ENCODE assay signal across 17 cellular contexts in genomic region chr10:87019504-87019903, GRCh38. TPM values are rescaled to one million over a fixed set of nuclear protein-coding genes. Genes with fewer than 3 reads are reported as not detected.
"Had no signal": no experiment of that assay in that cellular context is flagged by ENCODE, and none has a peak within 500 bp of the region (broad histone marks: within the 10 kb centered on the region; RNA-seq: fewer than 3 reads in every experiment).

No MANE protein-coding gene starts in this region.

RNA-seq across cellular contexts. Expression of gene FAM25A, which starts 0.6 kb away (rescaled TPM):
- total RNA-seq: activated CD4-positive, alpha-beta memory T cell treated with anti-CD3 and anti-CD28 coated beads, Interleukin-2, amount 10 ng/mL, durations not matched to agents 7 days and 5 days; activated CD4-positive, alpha-beta T cell treated with anti-CD3 and anti-CD28 coated beads, Interleukin-2, amount 10 ng/mL, durations not matched to agents 7 days and 5 days; activated naive CD4-positive, alpha-beta T cell treated with anti-CD3 and anti-CD28 coated beads, Interleukin-2, amount 50 U/mL, for 72 hours; activated naive CD8-positive, alpha-beta T cell treated with anti-CD3 and anti-CD28 coated beads, Interleukin-2, amount 10 ng/mL, durations not matched to agents 7 days and 5 days; activated T-cell treated with anti-CD3 and anti-CD28 coated beads, Interleukin-2, amount 50 U/mL, for 72 hours; ascending aorta; breast epithelium; cardiac septum; cerebellum; endodermal cell; esophagus muscularis mucosa; fibroblast of lung; fibroblast of villous mesenchyme; frontal cortex; T-cell; T-helper 2 cell treated with Interferon-gamma antibody and Interleukin-4, amounts not matched to agents 100 ng/mL and 5 ng/mL, for 36 hours; WTC11 had no signal
- polyA plus RNA-seq: fibroblast of lung had no signal

RNA-seq across cellular contexts. Expression of gene ADIRF, which starts 51.2 kb away (rescaled TPM):
- total RNA-seq: activated CD4-positive, alpha-beta memory T cell treated with anti-CD3 and anti-CD28 coated beads, Interleukin-2, amount 10 ng/mL, durations not matched to agents 7 days and 5 days; activated CD4-positive, alpha-beta T cell treated with anti-CD3 and anti-CD28 coated beads, Interleukin-2, amount 10 ng/mL, durations not matched to agents 7 days and 5 days; activated naive CD4-positive, alpha-beta T cell treated with anti-CD3 and anti-CD28 coated beads, Interleukin-2, amount 50 U/mL, for 72 hours; activated naive CD8-positive, alpha-beta T cell treated with anti-CD3 and anti-CD28 coated beads, Interleukin-2, amount 10 ng/mL, durations not matched to agents 7 days and 5 days; activated T-cell treated with anti-CD3 and anti-CD28 coated beads, Interleukin-2, amount 50 U/mL, for 72 hours; T-helper 2 cell treated with Interferon-gamma antibody and Interleukin-4, amounts not matched to agents 100 ng/mL and 5 ng/mL, for 36 hours had no signal
